Comparison of ENCODE assay signal across 14 cellular contexts in genomic region chr20:33817411-33817810, GRCh38.
"Had no signal": no experiment of that assay in that cellular context is flagged by ENCODE, and none has a peak within 500 bp of the region (broad histone marks: within the 10 kb centered on the region; RNA-seq: fewer than 3 reads in every experiment).

No MANE protein-coding gene starts in this region.

- H3K27me3 Mint-ChIP-seq: activated CD4-positive, alpha-beta T cell treated with anti-CD3 and anti-CD28 coated beads, Interleukin-2, amount 10 ng/mL, durations not matched to agents 24 days and 14 days had no signal

- DNase-seq: activated CD4-positive, alpha-beta T cell treated with anti-CD3 and anti-CD28 coated beads, Interleukin-2, amount 10 ng/mL, durations not matched to agents 24 days and 14 days; activated naive CD4-positive, alpha-beta T cell; adrenal gland; kidney glomerular epithelial cell; left ventricle myocardium superior; mesendoderm; nephron progenitor cell; psoas muscle; right lobe of liver; stomach had no signal

- ATAC-seq: esophagus mucosa, left ventricle myocardium superior, psoas muscle, right lobe of liver had no signal

- H3K27ac Mint-ChIP-seq: activated CD4-positive, alpha-beta T cell treated with anti-CD3 and anti-CD28 coated beads, Interleukin-2, amount 10 ng/mL, durations not matched to agents 24 days and 14 days; nephron progenitor cell; T-helper 1 cell treated with Interleukin-12 subunit alpha and Interleukin-12 subunit beta and Interleukin-4 antibody, amounts not matched to agents 30 μg/mL and 1 μg/mL, for 36 hours had no signal

- H3K27me3 ChIP-seq: adrenal gland, right lobe of liver, stomach had no signal

- H3K27ac ChIP-seq: adrenal gland, psoas muscle, right lobe of liver had no signal

- H3K36me3 ChIP-seq: adrenal gland, right lobe of liver had no signal

- H3K9me3 ChIP-seq: adrenal gland, psoas muscle, right lobe of liver, stomach had no signal

- H3K4me3 ChIP-seq: adrenal gland, psoas muscle, right lobe of liver, stomach had no signal

- FAIRE-seq: colon, endometrium had no signal

- H3K9me3 Mint-ChIP-seq: nephron progenitor cell; T-helper 1 cell treated with Interleukin-12 subunit alpha and Interleukin-12 subunit beta and Interleukin-4 antibody, amounts not matched to agents 30 μg/mL and 1 μg/mL, for 36 hours had no signal

- H3K4me3 Mint-ChIP-seq: activated CD4-positive, alpha-beta T cell treated with anti-CD3 and anti-CD28 coated beads, Interleukin-2, amount 10 ng/mL, durations not matched to agents 24 days and 14 days; nephron progenitor cell; T-helper 1 cell treated with Interleukin-12 subunit alpha and Interleukin-12 subunit beta and Interleukin-4 antibody, amounts not matched to agents 30 μg/mL and 1 μg/mL, for 36 hours had no signal
